1 cellular context compared by ENCODE assay signal in the genomic region with DNA sequence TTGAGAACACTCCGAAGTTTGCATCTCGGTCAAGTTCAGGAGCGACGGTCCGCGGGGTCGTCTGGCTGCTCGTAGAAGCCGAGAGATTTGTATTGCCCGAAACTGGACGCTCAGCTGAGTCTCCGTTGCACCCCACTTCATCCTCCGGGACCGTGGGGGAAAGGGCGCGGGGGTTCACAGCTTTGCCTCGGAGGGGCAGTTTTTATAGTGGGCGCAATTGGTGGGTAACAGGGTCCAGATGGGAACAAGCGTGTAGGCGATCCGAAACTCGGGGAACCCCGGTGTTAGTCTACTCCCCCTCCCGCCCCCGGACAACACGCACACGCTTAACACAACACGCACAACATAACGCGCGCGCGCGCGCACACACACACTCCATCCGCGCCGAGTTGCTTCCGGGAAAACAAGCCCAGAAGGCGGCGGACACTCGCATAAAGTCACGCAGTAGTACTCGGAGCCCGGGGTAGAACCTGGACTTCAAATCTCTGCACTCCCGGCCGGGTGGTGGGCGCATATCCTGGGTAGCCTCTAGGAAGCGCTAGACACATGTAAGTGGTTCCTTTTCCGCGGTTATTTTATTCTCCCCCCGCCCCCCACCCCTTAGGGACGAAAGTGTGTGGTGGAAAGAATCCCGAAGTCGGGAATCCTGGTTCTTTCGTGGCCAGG.
TF ChIP-seq lines count a peak whose summit lies in the region.

No MANE protein-coding gene starts in this region.

TF ChIP-seq in K562, 482 proteins besides CTCF, POLR2A, EP300 and RAD21 (continued from another document and continues in another):
- TF ChIP-seq, protein P1, sequence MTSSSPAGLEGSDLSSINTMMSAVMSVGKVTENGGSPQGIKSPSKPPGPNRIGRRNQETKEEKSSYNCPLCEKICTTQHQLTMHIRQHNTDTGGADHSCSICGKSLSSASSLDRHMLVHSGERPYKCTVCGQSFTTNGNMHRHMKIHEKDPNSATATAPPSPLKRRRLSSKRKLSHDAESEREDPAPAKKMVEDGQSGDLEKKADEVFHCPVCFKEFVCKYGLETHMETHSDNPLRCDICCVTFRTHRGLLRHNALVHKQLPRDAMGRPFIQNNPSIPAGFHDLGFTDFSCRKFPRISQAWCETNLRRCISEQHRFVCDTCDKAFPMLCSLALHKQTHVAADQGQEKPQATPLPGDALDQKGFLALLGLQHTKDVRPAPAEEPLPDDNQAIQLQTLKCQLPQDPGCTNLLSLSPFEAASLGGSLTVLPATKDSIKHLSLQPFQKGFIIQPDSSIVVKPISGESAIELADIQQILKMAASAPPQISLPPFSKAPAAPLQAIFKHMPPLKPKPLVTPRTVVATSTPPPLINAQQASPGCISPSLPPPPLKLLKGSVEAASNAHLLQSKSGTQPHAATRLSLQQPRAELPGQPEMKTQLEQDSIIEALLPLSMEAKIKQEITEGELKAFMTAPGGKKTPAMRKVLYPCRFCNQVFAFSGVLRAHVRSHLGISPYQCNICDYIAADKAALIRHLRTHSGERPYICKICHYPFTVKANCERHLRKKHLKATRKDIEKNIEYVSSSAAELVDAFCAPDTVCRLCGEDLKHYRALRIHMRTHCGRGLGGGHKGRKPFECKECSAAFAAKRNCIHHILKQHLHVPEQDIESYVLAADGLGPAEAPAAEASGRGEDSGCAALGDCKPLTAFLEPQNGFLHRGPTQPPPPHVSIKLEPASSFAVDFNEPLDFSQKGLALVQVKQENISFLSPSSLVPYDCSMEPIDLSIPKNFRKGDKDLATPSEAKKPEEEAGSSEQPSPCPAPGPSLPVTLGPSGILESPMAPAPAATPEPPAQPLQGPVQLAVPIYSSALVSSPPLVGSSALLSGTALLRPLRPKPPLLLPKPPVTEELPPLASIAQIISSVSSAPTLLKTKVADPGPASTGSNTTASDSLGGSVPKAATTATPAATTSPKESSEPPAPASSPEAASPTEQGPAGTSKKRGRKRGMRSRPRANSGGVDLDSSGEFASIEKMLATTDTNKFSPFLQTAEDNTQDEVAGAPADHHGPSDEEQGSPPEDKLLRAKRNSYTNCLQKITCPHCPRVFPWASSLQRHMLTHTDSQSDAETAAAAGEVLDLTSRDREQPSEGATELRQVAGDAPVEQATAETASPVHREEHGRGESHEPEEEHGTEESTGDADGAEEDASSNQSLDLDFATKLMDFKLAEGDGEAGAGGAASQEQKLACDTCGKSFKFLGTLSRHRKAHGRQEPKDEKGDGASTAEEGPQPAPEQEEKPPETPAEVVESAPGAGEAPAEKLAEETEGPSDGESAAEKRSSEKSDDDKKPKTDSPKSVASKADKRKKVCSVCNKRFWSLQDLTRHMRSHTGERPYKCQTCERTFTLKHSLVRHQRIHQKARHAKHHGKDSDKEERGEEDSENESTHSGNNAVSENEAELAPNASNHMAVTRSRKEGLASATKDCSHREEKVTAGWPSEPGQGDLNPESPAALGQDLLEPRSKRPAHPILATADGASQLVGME (CRISPR knock-in tag; IDR thresholded peaks at IDR 0.05) = no peak
- TF ChIP-seq HDAC2 (IDR thresholded peaks at IDR 0.05) (0 out of 2 replicates have a peak, but pooled peaks have one; percentile 36), ZNF766 (CRISPR knock-in tag; conservative IDR thresholded peaks at IDR 0.05) (no peak), ZNF41 (CRISPR knock-in tag; conservative IDR thresholded peaks at IDR 0.05) (no peak), EWSR1 (IDR thresholded peaks at IDR 0.05; ENCODE audit: borderline replicate concordance, low read depth, partially characterized antibody) (no peak), HDAC1 (IDR thresholded peaks at IDR 0.05) (peak in 1 of 2 experiments; percentile 29; a peak in 1 of 4 replicates), ZNF232 (CRISPR knock-in tag; IDR thresholded peaks at IDR 0.05) (no peak), BRD4 (IDR thresholded peaks at IDR 0.05) (peak; percentile 83; the same call in 1 of the 2 replicates), HCFC1 (IDR thresholded peaks at IDR 0.05; ENCODE audit: low read depth, low read length) (no peak), TBL1XR1 (IDR thresholded peaks at IDR 0.05; ENCODE audit: low read length in 2 of 2) (no peak), ELF1 (tag; IDR thresholded peaks at IDR 0.05) (peak; percentile 1), CHD1 (IDR thresholded peaks at IDR 0.05; ENCODE audit: low read length) (peak; percentile 53), FOXK2 (conservative IDR thresholded peaks at IDR 0.05 in 1 of 2, IDR thresholded peaks at IDR 0.05 in 1 of 2; ENCODE audit: low read depth in 2 of 2) (peak in 1 of 2 experiments; percentile 59; a peak in 1 of 4 replicates), NFE2 (IDR thresholded peaks at IDR 0.05; ENCODE audit: low read depth) (no peak), HEY1 (CRISPR knock-in tag; IDR thresholded peaks at IDR 0.05; ENCODE audit: borderline replicate concordance) (no peak), ZNF24 (IDR thresholded peaks at IDR 0.05) (peak; percentile 6; the same call in 1 of the 2 replicates), GTF2A2 (tag; IDR thresholded peaks at IDR 0.05) (no peak), ZNF175 (CRISPR knock-in tag; IDR thresholded peaks at IDR 0.05; ENCODE audit: low read depth) (no peak), CREM (IDR thresholded peaks at IDR 0.05; ENCODE audit: low read depth) (peak; percentile 36; the same call in 1 of the 2 replicates), KDM5B (IDR thresholded peaks at IDR 0.05; ENCODE audit: insufficient replicate concordance, low read depth, low read length) (peak; percentile 14), PRPF4 (IDR thresholded peaks at IDR 0.05; ENCODE audit: insufficient read depth, low read depth, low read length, poor library complexity, severe bottlenecking) (no peak), ZNF644 (tag; IDR thresholded peaks at IDR 0.05; ENCODE audit: low read depth) (peak; percentile 64; the same call in 1 of the 2 replicates), HNRNPK (IDR thresholded peaks at IDR 0.05; ENCODE audit: low read depth, low read length, poor library complexity, severe bottlenecking) (no peak), LARP7 (IDR thresholded peaks at IDR 0.05) (no peak), GABPA (tag; conservative IDR thresholded peaks at IDR 0.05; ENCODE audit: low read depth) (peak; percentile 81), ZNF23 (CRISPR knock-in tag; IDR thresholded peaks at IDR 0.05) (no peak), ESRRB (CRISPR knock-in tag; IDR thresholded peaks at IDR 0.05; ENCODE audit: borderline replicate concordance) (no peak), PTTG1 (tag; IDR thresholded peaks at IDR 0.05; ENCODE audit: low read depth) (no peak), PPARD (CRISPR knock-in tag; IDR thresholded peaks at IDR 0.05) (no peak)
- TF ChIP-seq, protein P2, sequence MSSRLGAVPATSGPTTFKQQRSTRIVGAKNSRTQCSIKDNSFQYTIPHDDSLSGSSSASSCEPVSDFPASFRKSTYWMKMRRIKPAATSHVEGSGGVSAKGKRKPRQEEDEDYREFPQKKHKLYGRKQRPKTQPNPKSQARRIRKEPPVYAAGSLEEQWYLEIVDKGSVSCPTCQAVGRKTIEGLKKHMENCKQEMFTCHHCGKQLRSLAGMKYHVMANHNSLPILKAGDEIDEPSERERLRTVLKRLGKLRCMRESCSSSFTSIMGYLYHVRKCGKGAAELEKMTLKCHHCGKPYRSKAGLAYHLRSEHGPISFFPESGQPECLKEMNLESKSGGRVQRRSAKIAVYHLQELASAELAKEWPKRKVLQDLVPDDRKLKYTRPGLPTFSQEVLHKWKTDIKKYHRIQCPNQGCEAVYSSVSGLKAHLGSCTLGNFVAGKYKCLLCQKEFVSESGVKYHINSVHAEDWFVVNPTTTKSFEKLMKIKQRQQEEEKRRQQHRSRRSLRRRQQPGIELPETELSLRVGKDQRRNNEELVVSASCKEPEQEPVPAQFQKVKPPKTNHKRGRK (tag; IDR thresholded peaks at IDR 0.05) = no peak
- TF ChIP-seq, protein P3, sequence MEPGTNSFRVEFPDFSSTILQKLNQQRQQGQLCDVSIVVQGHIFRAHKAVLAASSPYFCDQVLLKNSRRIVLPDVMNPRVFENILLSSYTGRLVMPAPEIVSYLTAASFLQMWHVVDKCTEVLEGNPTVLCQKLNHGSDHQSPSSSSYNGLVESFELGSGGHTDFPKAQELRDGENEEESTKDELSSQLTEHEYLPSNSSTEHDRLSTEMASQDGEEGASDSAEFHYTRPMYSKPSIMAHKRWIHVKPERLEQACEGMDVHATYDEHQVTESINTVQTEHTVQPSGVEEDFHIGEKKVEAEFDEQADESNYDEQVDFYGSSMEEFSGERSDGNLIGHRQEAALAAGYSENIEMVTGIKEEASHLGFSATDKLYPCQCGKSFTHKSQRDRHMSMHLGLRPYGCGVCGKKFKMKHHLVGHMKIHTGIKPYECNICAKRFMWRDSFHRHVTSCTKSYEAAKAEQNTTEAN (CRISPR knock-in tag; IDR thresholded peaks at IDR 0.05) = no peak
- TF ChIP-seq, protein P4, sequence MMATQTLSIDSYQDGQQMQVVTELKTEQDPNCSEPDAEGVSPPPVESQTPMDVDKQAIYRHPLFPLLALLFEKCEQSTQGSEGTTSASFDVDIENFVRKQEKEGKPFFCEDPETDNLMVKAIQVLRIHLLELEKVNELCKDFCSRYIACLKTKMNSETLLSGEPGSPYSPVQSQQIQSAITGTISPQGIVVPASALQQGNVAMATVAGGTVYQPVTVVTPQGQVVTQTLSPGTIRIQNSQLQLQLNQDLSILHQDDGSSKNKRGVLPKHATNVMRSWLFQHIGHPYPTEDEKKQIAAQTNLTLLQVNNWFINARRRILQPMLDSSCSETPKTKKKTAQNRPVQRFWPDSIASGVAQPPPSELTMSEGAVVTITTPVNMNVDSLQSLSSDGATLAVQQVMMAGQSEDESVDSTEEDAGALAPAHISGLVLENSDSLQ (IDR thresholded peaks at IDR 0.05) = no peak
- TF ChIP-seq, protein P5, sequence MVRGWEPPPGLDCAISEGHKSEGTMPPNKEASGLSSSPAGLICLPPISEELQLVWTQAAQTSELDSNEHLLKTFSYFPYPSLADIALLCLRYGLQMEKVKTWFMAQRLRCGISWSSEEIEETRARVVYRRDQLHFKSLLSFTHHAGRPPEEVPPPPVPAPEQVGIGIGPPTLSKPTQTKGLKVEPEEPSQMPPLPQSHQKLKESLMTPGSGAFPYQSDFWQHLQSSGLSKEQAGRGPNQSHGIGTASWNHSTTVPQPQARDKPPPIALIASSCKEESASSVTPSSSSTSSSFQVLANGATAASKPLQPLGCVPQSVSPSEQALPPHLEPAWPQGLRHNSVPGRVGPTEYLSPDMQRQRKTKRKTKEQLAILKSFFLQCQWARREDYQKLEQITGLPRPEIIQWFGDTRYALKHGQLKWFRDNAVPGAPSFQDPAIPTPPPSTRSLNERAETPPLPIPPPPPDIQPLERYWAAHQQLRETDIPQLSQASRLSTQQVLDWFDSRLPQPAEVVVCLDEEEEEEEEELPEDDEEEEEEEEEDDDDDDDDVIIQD (CRISPR knock-in tag; IDR thresholded peaks at IDR 0.05) = no peak
- TF ChIP-seq, protein P6, sequence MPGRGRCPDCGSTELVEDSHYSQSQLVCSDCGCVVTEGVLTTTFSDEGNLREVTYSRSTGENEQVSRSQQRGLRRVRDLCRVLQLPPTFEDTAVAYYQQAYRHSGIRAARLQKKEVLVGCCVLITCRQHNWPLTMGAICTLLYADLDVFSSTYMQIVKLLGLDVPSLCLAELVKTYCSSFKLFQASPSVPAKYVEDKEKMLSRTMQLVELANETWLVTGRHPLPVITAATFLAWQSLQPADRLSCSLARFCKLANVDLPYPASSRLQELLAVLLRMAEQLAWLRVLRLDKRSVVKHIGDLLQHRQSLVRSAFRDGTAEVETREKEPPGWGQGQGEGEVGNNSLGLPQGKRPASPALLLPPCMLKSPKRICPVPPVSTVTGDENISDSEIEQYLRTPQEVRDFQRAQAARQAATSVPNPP (IDR thresholded peaks at IDR 0.05; ENCODE audit: borderline replicate concordance, insufficient read depth, insufficient read length) = no peak
- TF ChIP-seq, protein P7, sequence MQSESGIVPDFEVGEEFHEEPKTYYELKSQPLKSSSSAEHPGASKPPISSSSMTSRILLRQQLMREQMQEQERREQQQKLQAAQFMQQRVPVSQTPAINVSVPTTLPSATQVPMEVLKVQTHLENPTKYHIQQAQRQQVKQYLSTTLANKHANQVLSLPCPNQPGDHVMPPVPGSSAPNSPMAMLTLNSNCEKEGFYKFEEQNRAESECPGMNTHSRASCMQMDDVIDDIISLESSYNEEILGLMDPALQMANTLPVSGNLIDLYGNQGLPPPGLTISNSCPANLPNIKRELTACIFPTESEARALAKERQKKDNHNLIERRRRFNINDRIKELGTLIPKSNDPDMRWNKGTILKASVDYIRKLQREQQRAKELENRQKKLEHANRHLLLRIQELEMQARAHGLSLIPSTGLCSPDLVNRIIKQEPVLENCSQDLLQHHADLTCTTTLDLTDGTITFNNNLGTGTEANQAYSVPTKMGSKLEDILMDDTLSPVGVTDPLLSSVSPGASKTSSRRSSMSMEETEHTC (IDR thresholded peaks at IDR 0.05) = no peak
- TF ChIP-seq, protein P8, sequence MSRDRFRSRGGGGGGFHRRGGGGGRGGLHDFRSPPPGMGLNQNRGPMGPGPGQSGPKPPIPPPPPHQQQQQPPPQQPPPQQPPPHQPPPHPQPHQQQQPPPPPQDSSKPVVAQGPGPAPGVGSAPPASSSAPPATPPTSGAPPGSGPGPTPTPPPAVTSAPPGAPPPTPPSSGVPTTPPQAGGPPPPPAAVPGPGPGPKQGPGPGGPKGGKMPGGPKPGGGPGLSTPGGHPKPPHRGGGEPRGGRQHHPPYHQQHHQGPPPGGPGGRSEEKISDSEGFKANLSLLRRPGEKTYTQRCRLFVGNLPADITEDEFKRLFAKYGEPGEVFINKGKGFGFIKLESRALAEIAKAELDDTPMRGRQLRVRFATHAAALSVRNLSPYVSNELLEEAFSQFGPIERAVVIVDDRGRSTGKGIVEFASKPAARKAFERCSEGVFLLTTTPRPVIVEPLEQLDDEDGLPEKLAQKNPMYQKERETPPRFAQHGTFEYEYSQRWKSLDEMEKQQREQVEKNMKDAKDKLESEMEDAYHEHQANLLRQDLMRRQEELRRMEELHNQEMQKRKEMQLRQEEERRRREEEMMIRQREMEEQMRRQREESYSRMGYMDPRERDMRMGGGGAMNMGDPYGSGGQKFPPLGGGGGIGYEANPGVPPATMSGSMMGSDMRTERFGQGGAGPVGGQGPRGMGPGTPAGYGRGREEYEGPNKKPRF (IDR thresholded peaks at IDR 0.05; ENCODE audit: low read depth, low read length) = no peak
- TF ChIP-seq, protein P9, sequence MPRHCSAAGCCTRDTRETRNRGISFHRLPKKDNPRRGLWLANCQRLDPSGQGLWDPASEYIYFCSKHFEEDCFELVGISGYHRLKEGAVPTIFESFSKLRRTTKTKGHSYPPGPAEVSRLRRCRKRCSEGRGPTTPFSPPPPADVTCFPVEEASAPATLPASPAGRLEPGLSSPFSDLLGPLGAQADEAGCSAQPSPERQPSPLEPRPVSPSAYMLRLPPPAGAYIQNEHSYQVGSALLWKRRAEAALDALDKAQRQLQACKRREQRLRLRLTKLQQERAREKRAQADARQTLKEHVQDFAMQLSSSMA (CRISPR knock-in tag; IDR thresholded peaks at IDR 0.05) = no peak
- TF ChIP-seq, protein P10, sequence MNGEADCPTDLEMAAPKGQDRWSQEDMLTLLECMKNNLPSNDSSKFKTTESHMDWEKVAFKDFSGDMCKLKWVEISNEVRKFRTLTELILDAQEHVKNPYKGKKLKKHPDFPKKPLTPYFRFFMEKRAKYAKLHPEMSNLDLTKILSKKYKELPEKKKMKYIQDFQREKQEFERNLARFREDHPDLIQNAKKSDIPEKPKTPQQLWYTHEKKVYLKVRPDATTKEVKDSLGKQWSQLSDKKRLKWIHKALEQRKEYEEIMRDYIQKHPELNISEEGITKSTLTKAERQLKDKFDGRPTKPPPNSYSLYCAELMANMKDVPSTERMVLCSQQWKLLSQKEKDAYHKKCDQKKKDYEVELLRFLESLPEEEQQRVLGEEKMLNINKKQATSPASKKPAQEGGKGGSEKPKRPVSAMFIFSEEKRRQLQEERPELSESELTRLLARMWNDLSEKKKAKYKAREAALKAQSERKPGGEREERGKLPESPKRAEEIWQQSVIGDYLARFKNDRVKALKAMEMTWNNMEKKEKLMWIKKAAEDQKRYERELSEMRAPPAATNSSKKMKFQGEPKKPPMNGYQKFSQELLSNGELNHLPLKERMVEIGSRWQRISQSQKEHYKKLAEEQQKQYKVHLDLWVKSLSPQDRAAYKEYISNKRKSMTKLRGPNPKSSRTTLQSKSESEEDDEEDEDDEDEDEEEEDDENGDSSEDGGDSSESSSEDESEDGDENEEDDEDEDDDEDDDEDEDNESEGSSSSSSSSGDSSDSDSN (IDR thresholded peaks at IDR 0.05; ENCODE audit: borderline replicate concordance in 1 of 2, low read depth in 2 of 2, low read length in 2 of 2) = no peak
